ENCODE assay signal across 16 cellular contexts in genomic region chr22:44098021-44098739, GRCh38.
"Had no signal": no experiment of that assay in that cellular context is flagged by ENCODE, and none has a peak within 500 bp of the region (broad histone marks: within the 10 kb centered on the region; RNA-seq: fewer than 3 reads in every experiment).

No MANE protein-coding gene starts in this region.

- H3K36me3 ChIP-seq: ascending aorta, cardiac muscle cell had no signal

- H3K27me3 Mint-ChIP-seq: activated CD4-positive, alpha-beta memory T cell treated with anti-CD3 and anti-CD28 coated beads for 36 hours; effector memory CD8-positive, alpha-beta T cell; naive thymus-derived CD8-positive, alpha-beta T cell; stimulated activated naive CD8-positive, alpha-beta T cell treated with anti-CD3 and anti-CD28 coated beads, Interleukin-15, Interleukin-2, amounts not matched to agents 100 ng/mL and 50 ng/mL, for 24 hours had no signal

- H3K9me3 Mint-ChIP-seq: activated CD4-positive, alpha-beta memory T cell treated with anti-CD3 and anti-CD28 coated beads for 36 hours; activated T-cell treated with anti-CD3 and anti-CD28 coated beads, Interleukin-2, amount 50 U/mL, for 72 hours; effector memory CD8-positive, alpha-beta T cell; naive thymus-derived CD8-positive, alpha-beta T cell; stimulated activated naive CD8-positive, alpha-beta T cell treated with anti-CD3 and anti-CD28 coated beads, Interleukin-15, Interleukin-2, amounts not matched to agents 100 ng/mL and 50 ng/mL, for 24 hours had no signal

- H3K27ac ChIP-seq: ascending aorta, cardiac muscle cell, psoas muscle had no signal

- H3K4me3 Mint-ChIP-seq: activated CD4-positive, alpha-beta memory T cell treated with anti-CD3 and anti-CD28 coated beads for 36 hours; activated T-cell treated with anti-CD3 and anti-CD28 coated beads, Interleukin-2, amount 50 U/mL, for 72 hours; effector memory CD8-positive, alpha-beta T cell; naive thymus-derived CD8-positive, alpha-beta T cell; stimulated activated naive CD8-positive, alpha-beta T cell treated with anti-CD3 and anti-CD28 coated beads, Interleukin-15, Interleukin-2, amounts not matched to agents 100 ng/mL and 50 ng/mL, for 24 hours had no signal

- H3K9me3 ChIP-seq: ascending aorta, psoas muscle had no signal

- H3K27ac Mint-ChIP-seq: activated CD4-positive, alpha-beta memory T cell treated with anti-CD3 and anti-CD28 coated beads for 36 hours; activated T-cell treated with anti-CD3 and anti-CD28 coated beads, Interleukin-2, amount 50 U/mL, for 72 hours; stimulated activated naive CD8-positive, alpha-beta T cell treated with anti-CD3 and anti-CD28 coated beads, Interleukin-15, Interleukin-2, amounts not matched to agents 100 ng/mL and 50 ng/mL, for 24 hours had no signal

- DNase-seq: activated CD4-positive, alpha-beta memory T cell treated with anti-CD3 and anti-CD28 coated beads for 36 hours; activated naive CD4-positive, alpha-beta T cell; activated T-cell treated with anti-CD3 and anti-CD28 coated beads, Interleukin-2, amount 50 U/mL, for 72 hours; effector memory CD8-positive, alpha-beta T cell; erythroblast; hypothalamus; naive thymus-derived CD8-positive, alpha-beta T cell; occipital lobe; stimulated activated CD4-positive, alpha-beta T cell treated with anti-CD3 and anti-CD28 coated beads, Interleukin-4, amount 100 ng/mL, for 1 hour; stimulated activated CD8-positive, alpha-beta memory T cell treated with anti-CD3 and anti-CD28 coated beads, Interleukin-4, amount 100 ng/mL, for 48 hours; T1000 had no signal

- H3K4me1 Mint-ChIP-seq: naive thymus-derived CD8-positive, alpha-beta T cell had no signal

- H3K4me1 ChIP-seq: ascending aorta, psoas muscle had no signal

- H3K27me3 ChIP-seq: ascending aorta, cardiac muscle cell had no signal

- H3K4me3 ChIP-seq: ascending aorta, cardiac muscle cell, lung, psoas muscle had no signal
